ENCODE assay signal across 8 cellular contexts in the genomic region with DNA sequence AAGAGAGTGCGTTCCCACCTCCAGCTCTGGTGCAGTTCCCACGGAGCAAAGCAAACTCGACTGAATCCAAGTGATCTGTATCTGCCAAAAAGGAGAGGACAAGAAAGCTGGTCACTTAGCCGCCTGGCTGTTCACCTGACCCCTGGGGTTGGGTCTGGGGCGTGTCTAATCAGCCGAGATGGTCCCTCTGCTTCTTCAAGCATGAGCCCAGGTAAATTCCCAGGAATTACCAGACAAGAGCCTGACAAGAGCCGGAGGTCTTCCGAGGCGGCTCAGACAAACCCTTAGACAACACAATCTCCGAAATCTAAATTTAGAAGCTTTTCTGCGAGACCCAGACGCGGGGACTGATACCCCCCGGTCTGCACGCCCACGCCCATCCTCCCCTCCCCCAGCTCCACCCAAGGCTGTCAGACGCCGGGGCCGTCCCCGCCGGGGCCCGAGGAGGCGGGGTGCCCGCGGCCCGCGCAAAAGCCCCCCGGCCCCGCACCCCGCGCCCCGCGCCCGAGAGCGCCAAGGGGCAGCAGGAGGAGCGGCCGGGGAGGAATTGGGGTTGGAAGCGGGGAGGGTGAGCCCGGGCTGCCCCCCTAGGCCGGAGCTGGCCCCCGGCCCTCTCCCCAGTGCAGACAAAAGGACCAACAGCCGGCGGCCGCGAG. TPM values are rescaled to one million over a fixed set of nuclear protein-coding genes. Genes with fewer than 3 reads are reported as not detected.
DNase-seq lines count a peak whose midpoint lies in the region; ATAC-seq and TF ChIP-seq lines count a peak whose summit lies in the region.

No MANE protein-coding gene starts in this region.

- H3K4me3 Mint-ChIP-seq in osteocyte (ENCODE audit: unreplicated experiment): peak overlapping the region; percentile 96

- peaks cover 5% of the 10 kb centered on the region; the same call in 1 of the 2 replicates for H3K4me1 ChIP-seq in PC-3 (ENCODE audit: insufficient read depth, low read length)
- no peaks in the 10 kb centered on the region for H3K4me1 ChIP-seq in uterus

- no peak for TF ChIP-seq POLR2A in uterus (IDR thresholded peaks at IDR 0.05)

- ATAC-seq in GM18868 (IDR thresholded peaks at IDR 0.05; ENCODE audit: unreplicated experiment) (peak; percentile 46), HG02885 (IDR thresholded peaks at IDR 0.05; ENCODE audit: poor library complexity, unreplicated experiment) (peak; percentile 45), PC-3 (peak; percentile 37)

- H3K4me1 Mint-ChIP-seq in osteocyte (ENCODE audit: unreplicated experiment): peaks cover 14% of the 10 kb centered on the region

- H3F3A ChIP-seq in PC-3 (ENCODE audit: low read length, unreplicated experiment): no peaks in the 10 kb centered on the region

- CTCF ChIA-PET in PC-3 (lab: Charles Lee): interaction anchor here (0.5 to 1.3 kb wide), 2 partner anchors 78 to 122 kb away, joined by 4 to 10 read pairs; no protein-coding TSS in a partner anchor

- BruUV-seq in PC-3 (replicated peaks; lab: Mats Ljungman, UMichigan): no TSS peak

- no peaks in the 10 kb centered on the region for H3K27me3 Mint-ChIP-seq in osteocyte (ENCODE audit: unreplicated experiment)

- H2AFZ ChIP-seq in PC-3 (ENCODE audit: low read length): peak overlapping the region; percentile 100

- H3K27me3 ChIP-seq in PC-3 (ENCODE audit: low read length) (no peaks in the 10 kb centered on the region), uterus (no peaks in the 10 kb centered on the region)

- H3K9me2 ChIP-seq in PC-3 (replicated peaks; ENCODE audit: low read length): no peaks in the 10 kb centered on the region

- no peaks in the 10 kb centered on the region for H3K36me3 ChIP-seq in PC-3 (ENCODE audit: low read depth, low read length)
- no peaks in the 10 kb centered on the region for H3K36me3 ChIP-seq in uterus

- no peaks in the 10 kb centered on the region for H4K20me1 ChIP-seq in PC-3 (ENCODE audit: low read length)

- peak overlapping the region; percentile 69 for H3K9ac ChIP-seq in PC-3 (ENCODE audit: low read length)

- no peaks in the 10 kb centered on the region for H3K79me2 ChIP-seq in PC-3 (ENCODE audit: low read length)

- H3K36me3 Mint-ChIP-seq in osteocyte (ENCODE audit: unreplicated experiment): peaks cover 14% of the 10 kb centered on the region

- no peaks in the 10 kb centered on the region for H3K9me3 Mint-ChIP-seq in osteocyte (ENCODE audit: unreplicated experiment)

- peak overlapping the region; percentile 98 for H3K4me2 ChIP-seq in PC-3 (ENCODE audit: low read length)

- no peak for TF ChIP-seq CTCF in PC-3 (conservative IDR thresholded peaks at IDR 0.05; ENCODE audit: low read depth, low read length)
- peak; percentile 62 for TF ChIP-seq CTCF in osteocyte (IDR thresholded peaks at IDR 0.05)
- TF ChIP-seq CTCF in uterus (IDR thresholded peaks at IDR 0.05): peak in 2 of 4 experiments; percentile 20 to 48

- DNase-seq in PC-3 (peak; percentile 30), globus pallidus (ENCODE audit: low spot score) (peak; percentile 24), osteocyte (ENCODE audit: extremely low spot score, unreplicated experiment) (peak; percentile 88), uterus (peak; percentile 40 to 46)
- DNase-seq in activated effector memory CD4-positive, alpha-beta T cell treated with anti-CD3 and anti-CD28 coated beads, Interleukin-2, amount 50 U/mL, for 16 hours: peak; percentile 86
- DNase-seq in NK-92 treated with Interleukin-12 subunit alpha and Interleukin-12 subunit beta, amount 100 ng/mL, for 24 hours (lab: John Stamatoyannopoulos, UW): no peak

- POLR2A ChIA-PET in PC-3 (lab: Charles Lee; ENCODE audit: unreplicated experiment): no interaction called here

- no peaks in the 10 kb centered on the region for H3K9me3 ChIP-seq in PC-3 (ENCODE audit: low read length)
- H3K9me3 ChIP-seq in uterus: no peaks in the 10 kb centered on the region

- peak overlapping the region; percentile 74 for H3K27ac Mint-ChIP-seq in osteocyte (ENCODE audit: unreplicated experiment)

- peak overlapping the region; percentile 88 for H3K4me3 ChIP-seq in PC-3 (ENCODE audit: low read length)
- H3K4me3 ChIP-seq in uterus: peak overlapping the region; percentile 85 to 95

- intact Hi-C loops in PC-3 (cut with micrococcal nuclease) (loop anchor here (2.0 to 10.0 kb wide), 5 partner anchors 36 to 161 kb away; partner anchors contain the start of genes AP1G1, ATXN1L and PHLPP2), uterus (cut with DNase I; ENCODE audit: low total_unique reads) (no loop called here)

- H3K27ac ChIP-seq in PC-3 (ENCODE audit: low read length) (no peak overlapping the region), uterus (peak overlapping the region; percentile 96 to 99)

RNA-seq across cellular contexts. Expression of gene ZNF821, which starts 0.7 kb away (rescaled TPM):
- total RNA-seq in PC-3 (2014; rRNA removed) (4.7 and 5.4 TPM in 2 replicates), osteocyte (13.2 and 14.1 TPM in 2 replicates), uterus (10 to 100 TPM in 2 of 4 donors, 1 to 10 TPM in 1, under 1 TPM in 1; 0.59 to 16.9 (median 7.4) TPM)

RNA-seq across cellular contexts. Expression of gene IST1, which starts 12.0 kb away (rescaled TPM):
- total RNA-seq in PC-3 (2014; rRNA removed) (75.2 and 86.4 TPM in 2 replicates), osteocyte (230 and 233 TPM in 2 replicates), uterus (100 to 1,000 TPM; 172 to 301 (median 207) TPM)

RNA-seq across cellular contexts. Expression of gene ATXN1L, which starts 37.5 kb away (rescaled TPM):
- total RNA-seq in PC-3 (2014; rRNA removed) (8.5 and 9.2 TPM in 2 replicates), osteocyte (30.9 and 32.4 TPM in 2 replicates), uterus (10 to 100 TPM in 3 of 4 donors, 1 to 10 TPM in 1; 4.7 to 33.1 (median 23.4) TPM)
